Comparison of ENCODE assay signal across 8 cellular contexts in the genomic region with DNA sequence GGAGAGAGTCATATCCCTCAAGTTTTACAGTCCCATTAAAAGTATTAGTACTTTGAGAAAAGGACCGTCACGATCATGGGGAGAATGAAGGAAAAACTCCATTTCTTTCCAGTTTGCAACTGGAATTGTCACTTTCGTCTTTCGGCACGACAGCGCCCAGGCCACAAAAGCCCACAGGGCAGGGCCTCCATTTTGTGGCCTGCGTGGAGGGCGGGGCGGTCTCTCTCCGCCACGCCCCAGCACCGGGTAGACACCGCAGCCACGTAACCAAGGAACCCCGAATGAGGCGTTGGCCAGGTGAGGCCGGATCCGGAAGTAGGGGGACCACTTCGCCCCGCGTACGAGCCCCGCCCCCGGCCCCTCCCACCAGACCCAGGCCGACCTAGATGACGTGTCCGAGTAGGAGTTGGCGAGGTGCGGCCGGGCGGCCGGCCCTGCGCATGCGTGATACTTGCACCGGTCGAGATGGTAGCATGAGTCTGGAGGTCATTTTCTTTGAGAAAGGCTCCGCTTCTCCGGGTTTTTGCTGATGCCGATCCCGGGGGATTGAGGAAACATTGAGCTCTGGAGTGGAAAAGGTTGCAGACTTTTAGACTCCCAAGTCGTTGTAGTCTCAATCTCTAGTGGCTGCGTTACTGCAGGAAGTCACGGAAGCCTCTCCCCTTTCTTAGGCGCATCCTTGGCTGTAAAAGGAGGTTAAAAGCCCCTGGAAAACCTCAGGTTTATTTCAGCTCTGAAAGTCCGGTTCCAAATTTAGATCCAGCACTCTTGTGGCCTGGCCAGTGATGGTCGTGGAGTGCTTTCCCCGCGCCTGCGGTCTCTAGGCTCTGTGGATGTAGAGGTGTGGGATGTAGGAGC.
DNase-seq lines count a peak whose midpoint lies in the region; ATAC-seq and TF ChIP-seq lines count a peak whose summit lies in the region.

No MANE protein-coding gene starts in this region.

- peak overlapping the region; percentile 82; the same call in 1 of the 2 replicates for H2AFZ ChIP-seq in OCI-LY3 (ENCODE audit: low read depth, low read length)

- H3K27ac ChIP-seq in OCI-LY3 (ENCODE audit: low read length) = peak overlapping the region; percentile 80

- H3K4me3 ChIP-seq in OCI-LY3 (ENCODE audit: low read length) = peak overlapping the region; percentile 89
- H3K4me3 ChIP-seq in epithelial cell of esophagus (ENCODE audit: low read length) = peak overlapping the region; percentile 74

- H4K20me1 ChIP-seq in OCI-LY3 (ENCODE audit: insufficient read depth, low read length) = no peaks in the 10 kb centered on the region

- H3K79me2 ChIP-seq in OCI-LY3 (ENCODE audit: low read length) = peaks cover 35% of the 10 kb centered on the region

- peak; percentile 52 for ATAC-seq in GM21447 (IDR thresholded peaks at IDR 0.05; ENCODE audit: unreplicated experiment)

- H3K4me1 ChIP-seq in OCI-LY3 (ENCODE audit: low read length) = peaks cover 51% of the 10 kb centered on the region

- peak; percentile 98 for DNase-seq in D341Med (ENCODE audit: low spot score)
- peak; percentile 76 for DNase-seq in HuH-7 (ENCODE audit: low spot score)
- peak; percentile 95 for DNase-seq in activated T-cell treated with anti-CD3 and anti-CD28 coated beads for 24 hours (ENCODE audit: low read depth)
- DNase-seq in epithelial cell of esophagus (ENCODE audit: low read depth) = peak; percentile 99
- peak; percentile 86 for DNase-seq in middle frontal gyrus (ENCODE audit: extremely low spot score, low spot score)
- DNase-seq in stimulated activated CD8-positive, alpha-beta memory T cell treated with anti-CD3 and anti-CD28 coated beads, Interleukin-2, amount 100 ng/mL, for 1 hour (ENCODE audit: low read depth in 2 of 2) = peak; percentile 91

- no peaks in the 10 kb centered on the region for H3K9me3 ChIP-seq in OCI-LY3 (ENCODE audit: insufficient read depth, low read length)

- H3K4me2 ChIP-seq in OCI-LY3 (ENCODE audit: low read length) = peak overlapping the region; percentile 96

- TF ChIP-seq CTCF in OCI-LY3 (IDR thresholded peaks at IDR 0.05; ENCODE audit: low read depth, low read length) (no peak), epithelial cell of esophagus (IDR thresholded peaks at IDR 0.05; ENCODE audit: insufficient read depth, low read depth, low read length, missing control alignments) (no peak)

- no peaks in the 10 kb centered on the region for H3K27me3 ChIP-seq in OCI-LY3 (ENCODE audit: low read depth, low read length)

- H3K36me3 ChIP-seq in OCI-LY3 (replicated peaks; ENCODE audit: low read depth, low read length) = no peaks in the 10 kb centered on the region

- H3K9ac ChIP-seq in OCI-LY3 (ENCODE audit: low read length) = peak overlapping the region; percentile 87

Comparison
In these comparisons a context has a peak if more than half of its experiments do, and no peak if none do; other contexts are left out.
1. Peak in every context shown above with its lines: DNase-seq, ATAC-seq, H3K4me3 ChIP-seq and H3K27ac ChIP-seq.